Comparison of ENCODE assay signal across 8 cellular contexts in the genomic region with DNA sequence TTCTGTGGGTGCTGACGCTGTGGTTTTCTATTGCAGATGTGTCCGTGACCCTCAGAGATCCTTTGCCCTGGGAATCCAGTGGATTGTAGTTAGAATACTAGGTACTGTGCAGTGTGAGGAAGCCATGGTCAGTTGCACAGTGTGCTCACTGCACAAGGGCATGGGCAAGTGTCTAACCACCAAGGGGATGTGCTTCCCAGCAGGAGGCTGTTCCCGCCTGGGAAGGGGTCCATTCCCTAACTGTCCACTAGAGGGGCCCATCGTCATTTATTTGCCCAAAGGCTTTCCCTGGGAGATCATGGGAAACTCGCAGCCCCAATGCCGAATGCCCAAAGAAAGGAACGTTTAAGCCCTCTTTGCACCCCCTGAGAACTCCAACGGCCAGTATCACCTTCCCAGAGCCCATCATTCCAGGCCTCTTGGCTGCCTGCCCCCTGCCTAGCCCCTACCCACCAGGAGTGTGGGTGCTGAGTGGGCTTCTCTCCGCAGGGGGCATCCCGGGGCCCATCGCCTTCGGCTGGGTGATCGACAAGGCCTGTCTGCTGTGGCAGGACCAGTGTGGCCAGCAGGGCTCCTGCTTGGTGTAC. TPM values are rescaled to one million over a fixed set of nuclear protein-coding genes. Genes with fewer than 3 reads are reported as not detected.
DNase-seq lines count a peak whose midpoint lies in the region; ATAC-seq and TF ChIP-seq lines count a peak whose summit lies in the region.

No MANE protein-coding gene starts in this region.

- H2BK5ac ChIP-seq in trophoblast cell (ENCODE audit: low read depth, low read length, poor library complexity), result no peak overlapping the region

- H2BK12ac ChIP-seq in trophoblast cell (ENCODE audit: low read length), result no peak overlapping the region

- H2AFZ ChIP-seq in trophoblast cell (ENCODE audit: insufficient read depth, low read length, poor library complexity), result no peak overlapping the region

- ATAC-seq in activated naive CD4-positive, alpha-beta T cell treated with anti-CD3 and anti-CD28 coated beads, Interleukin-2, amount 50 U/mL, for 72 hours, result peak; percentile 27 to 33
- ATAC-seq in GM21723 (IDR thresholded peaks at IDR 0.05; ENCODE audit: unreplicated experiment), result no peak

- H3K79me2 ChIP-seq in trophoblast cell (ENCODE audit: control insufficient read depth, insufficient read depth, low read length, poor library complexity), result no peaks in the 10 kb centered on the region

- H3K9me3 ChIP-seq in NT2/D1 (ENCODE audit: insufficient read depth, low read length) (no peaks in the 10 kb centered on the region), trophoblast cell (ENCODE audit: insufficient read depth, low read depth, low read length) (no peaks in the 10 kb centered on the region)

- BruUV-seq in Calu3 (replicated peaks; lab: Mats Ljungman, UMichigan), result no TSS peak

- peak overlapping the region; percentile 10 for H3K4me3 Mint-ChIP-seq in Calu3 (ENCODE audit: low read depth, unreplicated experiment)

- peak overlapping the region; percentile 24 for H3K9ac ChIP-seq in NT2/D1 (ENCODE audit: insufficient read length, low read depth)
- H3K9ac ChIP-seq in trophoblast cell (ENCODE audit: low read length), result no peak overlapping the region

- H3K23ac ChIP-seq in trophoblast cell (ENCODE audit: low read length), result no peak overlapping the region

- no peak overlapping the region for H3K4ac ChIP-seq in trophoblast cell (ENCODE audit: low read depth, low read length)

- H3K27ac Mint-ChIP-seq in Calu3 (ENCODE audit: unreplicated experiment), result peak overlapping the region; percentile 72
- no peak overlapping the region for H3K27ac Mint-ChIP-seq in activated naive CD4-positive, alpha-beta T cell treated with anti-CD3 and anti-CD28 coated beads, Interleukin-2, amount 50 U/mL, for 72 hours

- peaks cover 15% of the 10 kb centered on the region for H3K4me1 ChIP-seq in NT2/D1 (ENCODE audit: insufficient read depth, insufficient read length)
- H3K4me1 ChIP-seq in trophoblast cell (ENCODE audit: control insufficient read depth in 1 of 2, insufficient read depth in 2 of 2, low read length in 2 of 2), result no peaks in the 10 kb centered on the region

- no peak overlapping the region for H3K14ac ChIP-seq in trophoblast cell (ENCODE audit: low read length)

- no peak overlapping the region for H4K8ac ChIP-seq in trophoblast cell (ENCODE audit: low read depth, low read length)

- DNase-seq in Calu3 (peak; percentile 89), HS-5 (ENCODE audit: low read depth) (peak; percentile 30), NT2/D1 (ENCODE audit: low read depth, low spot score) (peak; percentile 70), glomerular visceral epithelial cell (ENCODE audit: extremely low spot score) (peak; percentile 86), trophoblast cell (peak; percentile 56 to 79), RPMI8226 (no peak)
- peak in 1 of 2 donors; percentile 22 for DNase-seq in activated naive CD4-positive, alpha-beta T cell treated with anti-CD3 and anti-CD28 coated beads, Interleukin-2, amount 50 U/mL, for 72 hours (ENCODE audit: low spot score in 2 of 2)

- no peak overlapping the region for H3K18ac ChIP-seq in trophoblast cell (ENCODE audit: low read length)

- H3K27me3 ChIP-seq in NT2/D1 (ENCODE audit: insufficient read depth, insufficient read length) (peaks cover 6% of the 10 kb centered on the region), trophoblast cell (ENCODE audit: insufficient read depth, low read length) (no peaks in the 10 kb centered on the region)

- CTCF ChIA-PET in Calu3 (lab: Charles Lee), result interaction anchor here (1.1 to 2.4 kb wide), 3 partner anchors 35 to 126 kb away, joined by 3 to 26 read pairs (median 15); no protein-coding TSS in a partner anchor

- H3K4me2 ChIP-seq in trophoblast cell (ENCODE audit: low read length), result no peak overlapping the region

- H2AK5ac ChIP-seq in trophoblast cell (ENCODE audit: low read length), result no peak overlapping the region

- intact Hi-C loops in Calu3 (cut with micrococcal nuclease; ENCODE audit: unreplicated experiment), result loop anchor here (1.0 to 5.0 kb wide), 3 partner anchors 46 to 140 kb away; no protein-coding TSS in a partner anchor

- H4K12ac ChIP-seq in trophoblast cell (ENCODE audit: low read depth, low read length), result no peak overlapping the region

- no peak overlapping the region for H4K91ac ChIP-seq in trophoblast cell (ENCODE audit: low read depth, low read length)

- WGBS in trophoblast cell (ENCODE audit: extremely low coverage, insufficient coverage, insufficient read length), result no CpG with 5 or more reads among the region's 13 CpGs

- H3K36me3 Mint-ChIP-seq in Calu3 (ENCODE audit: insufficient read depth, unreplicated experiment), result peaks cover 63% of the 10 kb centered on the region
- peaks cover 0 to 10% of the 10 kb centered on the region in 2 donors for H3K36me3 Mint-ChIP-seq in activated naive CD4-positive, alpha-beta T cell treated with anti-CD3 and anti-CD28 coated beads, Interleukin-2, amount 50 U/mL, for 72 hours

- H3K4me3 ChIP-seq in NT2/D1 (ENCODE audit: insufficient read length, low read depth) (no peak overlapping the region), trophoblast cell (ENCODE audit: low read depth, low read length) (no peak overlapping the region)

- H3K79me1 ChIP-seq in trophoblast cell (ENCODE audit: low read length), result no peaks in the 10 kb centered on the region

- peak; percentile 93 for TF ChIP-seq CTCF in Calu3 (IDR thresholded peaks at IDR 0.05; ENCODE audit: unreplicated experiment)

- peaks cover 28% of the 10 kb centered on the region for H3K4me1 Mint-ChIP-seq in Calu3 (ENCODE audit: low read depth, unreplicated experiment)

- H3K36me3 ChIP-seq in NT2/D1 (ENCODE audit: insufficient read depth, insufficient read length, low read length), result no peaks in the 10 kb centered on the region
- H3K36me3 ChIP-seq in trophoblast cell (ENCODE audit: control insufficient read depth in 1 of 2, insufficient read depth in 2 of 2, low read length in 2 of 2), result no peaks in the 10 kb centered on the region

- H3K27ac ChIP-seq in trophoblast cell (ENCODE audit: low read depth, low read length), result no peak overlapping the region

- H3K27me3 Mint-ChIP-seq in Calu3 (ENCODE audit: unreplicated experiment), result no peaks in the 10 kb centered on the region

- no peak overlapping the region for H2BK120ac ChIP-seq in trophoblast cell (ENCODE audit: insufficient read depth, low read length, poor library complexity)

- H3K9me3 Mint-ChIP-seq in Calu3 (ENCODE audit: low read depth, unreplicated experiment), result no peaks in the 10 kb centered on the region
- H3K9me3 Mint-ChIP-seq in activated naive CD4-positive, alpha-beta T cell treated with anti-CD3 and anti-CD28 coated beads, Interleukin-2, amount 50 U/mL, for 72 hours, result no peaks in the 10 kb centered on the region

RNA-seq across cellular contexts. Expression of a gene that starts 26.2 kb away (rescaled TPM):
- 51.9 and 63.9 TPM in 2 replicates for total RNA-seq in Calu3 (2022)
- total RNA-seq in activated naive CD4-positive, alpha-beta T cell treated with anti-CD3 and anti-CD28 coated beads, Interleukin-2, amount 50 U/mL, for 72 hours, result 10 to 100 TPM; 39.3 to 44.4 TPM
- 63.6 and 64.8 TPM in 2 replicates for polyA plus RNA-seq in trophoblast cell (2013)

RNA-seq across cellular contexts. Expression of a gene that starts 40.1 kb away (rescaled TPM):
- total RNA-seq in Calu3 (2022), result not detected in 2 replicates
- total RNA-seq in activated naive CD4-positive, alpha-beta T cell treated with anti-CD3 and anti-CD28 coated beads, Interleukin-2, amount 50 U/mL, for 72 hours, result not detected
- 0.03 and 0.08 TPM in 2 replicates for polyA plus RNA-seq in trophoblast cell (2013)
